ENCODE assay signal across 1 cellular context in genomic region chr20:49245921-49246740, GRCh38.
TF ChIP-seq lines count a peak whose summit lies in the region.

No MANE protein-coding gene starts in this region.

TF ChIP-seq in GM23338, 12 proteins besides CTCF, POLR2A, EP300 and RAD21 (continued from another document):
- TF ChIP-seq ZNF462 (CRISPR knock-in tag; IDR thresholded peaks at IDR 0.05) (no peak), JUNB (IDR thresholded peaks at IDR 0.05; ENCODE audit: unreplicated experiment) (no peak), EZH2phosphoT487 (IDR thresholded peaks at IDR 0.05; ENCODE audit: unreplicated experiment) (no peak)
